Comparison of ENCODE assay signal across 10 cellular contexts in genomic region chr6:130105996-130106704, GRCh38.
DNase-seq lines count a peak whose midpoint lies in the region; ATAC-seq and TF ChIP-seq lines count a peak whose summit lies in the region.
"Had no signal": no experiment of that assay in that cellular context is flagged by ENCODE, and none has a peak within 500 bp of the region (broad histone marks: within the 10 kb centered on the region; RNA-seq: fewer than 3 reads in every experiment).

No MANE protein-coding gene starts in this region.

- no peak overlapping the region for H3K27ac ChIP-seq in endodermal cell (ENCODE audit: low read depth, low read length)
- H3K27ac ChIP-seq: adrenal gland, vagina had no signal

- no peak overlapping the region for H3K27ac Mint-ChIP-seq in endodermal cell

- no peaks in the 10 kb centered on the region for H3K9me3 ChIP-seq in endodermal cell (ENCODE audit: control insufficient read depth, low read length)
- H3K9me3 ChIP-seq: adrenal gland, vagina had no signal

- H3K27me3 Mint-ChIP-seq in endodermal cell (ENCODE audit: insufficient read depth) = no peaks in the 10 kb centered on the region

- H3K36me3 Mint-ChIP-seq in endodermal cell (ENCODE audit: low read depth) = peaks cover 41% of the 10 kb centered on the region

- no peaks in the 10 kb centered on the region for H3K36me3 ChIP-seq in endodermal cell (ENCODE audit: control insufficient read depth, insufficient read depth, low read length)
- H3K36me3 ChIP-seq: adrenal gland, vagina had no signal

- peak; percentile 79 for ATAC-seq in GM18519 (IDR thresholded peaks at IDR 0.05; ENCODE audit: low FRiP score, unreplicated experiment)
- peak; percentile 95 for ATAC-seq in GM21717 (IDR thresholded peaks at IDR 0.05; ENCODE audit: unreplicated experiment)
- ATAC-seq in HG03432 (IDR thresholded peaks at IDR 0.05; ENCODE audit: unreplicated experiment) = peak; percentile 94

- peaks cover 6% of the 10 kb centered on the region for H3K9me3 Mint-ChIP-seq in endodermal cell

- H3K4me1 ChIP-seq in endodermal cell (ENCODE audit: control insufficient read depth, insufficient read depth, low read length) = no peaks in the 10 kb centered on the region
- H3K4me1 ChIP-seq: adrenal gland, vagina had no signal

- H3K9ac ChIP-seq in endodermal cell (ENCODE audit: extremely low read depth, low read length, poor library complexity, severe bottlenecking) = no peak overlapping the region

- no peaks in the 10 kb centered on the region for H3K27me3 ChIP-seq in endodermal cell (ENCODE audit: control insufficient read depth, insufficient read depth, low read length, poor library complexity, severe bottlenecking)
- H3K27me3 ChIP-seq: adrenal gland, vagina had no signal

- no peaks in the 10 kb centered on the region for H3K4me1 Mint-ChIP-seq in endodermal cell

- no peak for TF ChIP-seq CTCF in endodermal cell (conservative IDR thresholded peaks at IDR 0.05)

- 96% methylated on average over 4 of the region's 4 CpGs; no CpG with 5 or more reads in 1 of the 2 experiments for WGBS in endodermal cell (ENCODE audit: insufficient coverage in 1 of 2, insufficient read length in 1 of 2), 2 experiments

- peak; percentile 32 for DNase-seq in UCSD-AML1 (lab: John Stamatoyannopoulos, UW; ENCODE audit: unreplicated experiment)
- DNase-seq in endodermal cell = no peak
- no peak for DNase-seq in head of caudate nucleus
- no peak for DNase-seq in stimulated activated CD8-positive, alpha-beta memory T cell treated with anti-CD3 and anti-CD28 coated beads, Interleukin-4, amount 100 ng/mL, for 48 hours
- no peak for DNase-seq in NCI-H2107 treated with DMSO at 0.1 percent for 48 hours (lab: John Stamatoyannopoulos, UW; ENCODE audit: unreplicated experiment)
- DNase-seq: adrenal gland had no signal

- H3K4me3 ChIP-seq in endodermal cell (ENCODE audit: low read length) = no peak overlapping the region
- H3K4me3 ChIP-seq: adrenal gland, vagina had no signal

- H3K4me3 Mint-ChIP-seq in endodermal cell = no peak overlapping the region

- intact Hi-C loops in head of caudate nucleus (cut with DNase I) = no loop called here
